8 cellular contexts compared by ENCODE assay signal in the genomic region with DNA sequence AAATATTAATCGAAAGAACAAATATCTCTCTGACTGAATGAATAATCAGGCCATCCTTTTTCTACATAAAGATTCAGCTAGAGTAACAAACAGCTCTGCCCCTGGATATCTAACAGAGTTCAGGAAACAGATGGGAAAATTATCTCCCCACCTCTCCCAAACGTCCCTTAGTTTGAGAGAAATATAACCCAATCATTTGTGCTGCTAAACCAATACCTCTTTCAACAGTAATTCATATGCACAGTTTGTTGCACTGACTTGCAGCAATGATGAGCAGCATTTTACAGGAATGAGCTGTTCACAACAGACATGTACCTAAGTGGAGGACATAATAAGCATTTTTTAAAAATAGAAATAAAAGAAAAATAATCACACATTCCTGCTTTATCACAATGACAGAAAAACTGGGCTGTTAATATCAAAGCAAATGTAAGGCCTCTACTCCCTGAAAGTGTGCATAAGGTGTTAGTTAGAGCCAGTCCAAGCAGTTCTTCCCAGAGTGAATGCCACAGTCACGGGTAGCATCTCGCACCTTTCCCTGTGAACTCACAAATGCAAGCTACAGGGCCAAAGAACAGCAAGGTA. TPM values are rescaled to one million over a fixed set of nuclear protein-coding genes. Genes with fewer than 3 reads are reported as not detected.
DNase-seq lines count a peak whose midpoint lies in the region; ATAC-seq and TF ChIP-seq lines count a peak whose summit lies in the region.

No MANE protein-coding gene starts in this region.

- no peaks in the 10 kb centered on the region for H3K27me3 ChIP-seq in CD4-positive, CD25-positive, alpha-beta regulatory T cell (ENCODE audit: control insufficient read depth, insufficient read depth, low read length)
- no peaks in the 10 kb centered on the region for H3K27me3 ChIP-seq in ectodermal cell (ENCODE audit: control insufficient read depth, insufficient read depth, low read length, poor library complexity, severe bottlenecking)
- H3K27me3 ChIP-seq in neural progenitor cell, result no peaks in the 10 kb centered on the region

- H3K4me3 ChIP-seq in CD4-positive, CD25-positive, alpha-beta regulatory T cell (ENCODE audit: low read depth, low read length), result peak overlapping the region; percentile 91
- H3K4me3 ChIP-seq in NB4 (ENCODE audit: low read depth, low read length), result peak overlapping the region; percentile 73
- peak overlapping the region; percentile 52 for H3K4me3 ChIP-seq in ectodermal cell (ENCODE audit: insufficient read depth, low read depth, low read length)
- peak overlapping the region; percentile 93 for H3K4me3 ChIP-seq in neural progenitor cell

- no peak for TF ChIP-seq POLR2A in NB4 (IDR thresholded peaks at IDR 0.05; ENCODE audit: extremely low read depth, insufficient read length)

- H3K4me2 ChIP-seq in neural progenitor cell, result peak overlapping the region; percentile 92

- H3K27ac ChIP-seq in CD4-positive, CD25-positive, alpha-beta regulatory T cell (ENCODE audit: insufficient read depth, low read length, poor library complexity, severe bottlenecking), result no peak overlapping the region
- H3K27ac ChIP-seq in ectodermal cell (ENCODE audit: insufficient read depth, low read depth, low read length, poor library complexity, severe bottlenecking) (peak overlapping the region; percentile 89), neural progenitor cell (no peak overlapping the region)

- no peak for TF ChIP-seq CTCF in NB4 (IDR thresholded peaks at IDR 0.05; ENCODE audit: low read depth, low read length)
- no peak for TF ChIP-seq CTCF in neural progenitor cell (IDR thresholded peaks at IDR 0.05)

- peaks cover 68% of the 10 kb centered on the region for H3K79me2 ChIP-seq in neural progenitor cell (ENCODE audit: low read depth)

- peaks cover 32% of the 10 kb centered on the region for H3K4me1 ChIP-seq in CD4-positive, CD25-positive, alpha-beta regulatory T cell (ENCODE audit: control insufficient read depth, insufficient read depth, low read length, poor library complexity, severe bottlenecking)
- H3K4me1 ChIP-seq in ectodermal cell (ENCODE audit: control insufficient read depth, insufficient read depth, low read length) (peaks cover 24% of the 10 kb centered on the region), neural progenitor cell (peaks cover 12% of the 10 kb centered on the region)

- peaks cover 15% of the 10 kb centered on the region for H3F3A ChIP-seq in neural progenitor cell (ENCODE audit: low read depth)

- ATAC-seq in CD4-positive, CD25-positive, alpha-beta regulatory T cell (ENCODE audit: low read depth in 2 of 2), result no peak
- ATAC-seq in effector memory CD8-positive, alpha-beta T cell (replicated peaks), result no peak
- ATAC-seq in GM19397 (IDR thresholded peaks at IDR 0.05; ENCODE audit: unreplicated experiment), result no peak

- H3K27ac Mint-ChIP-seq in CD4-positive, CD25-positive, alpha-beta regulatory T cell, result peak overlapping the region in 1 of 3 donors; percentile 94
- H3K27ac Mint-ChIP-seq in neural progenitor cell, result peak overlapping the region; percentile 82
- peak overlapping the region in 1 of 2 donors; percentile 54 for H3K27ac Mint-ChIP-seq in effector memory CD8-positive, alpha-beta T cell

- H4K20me1 ChIP-seq in neural progenitor cell (ENCODE audit: low read depth), result peaks cover 11% of the 10 kb centered on the region

- H3K9me3 ChIP-seq in CD4-positive, CD25-positive, alpha-beta regulatory T cell (ENCODE audit: control insufficient read depth in 2 of 2, low read length in 2 of 2), result no peaks in the 10 kb centered on the region
- no peaks in the 10 kb centered on the region for H3K9me3 ChIP-seq in ectodermal cell (ENCODE audit: control insufficient read depth, low read length)
- no peaks in the 10 kb centered on the region for H3K9me3 ChIP-seq in neural progenitor cell (ENCODE audit: low read depth)

- H3K36me3 Mint-ChIP-seq in CD4-positive, CD25-positive, alpha-beta regulatory T cell, result peaks cover 5% of the 10 kb centered on the region
- peaks cover 22% of the 10 kb centered on the region for H3K36me3 Mint-ChIP-seq in neural progenitor cell
- peaks cover 15% of the 10 kb centered on the region for H3K36me3 Mint-ChIP-seq in effector memory CD8-positive, alpha-beta T cell (ENCODE audit: insufficient read depth)

- no peak overlapping the region for H2AFZ ChIP-seq in neural progenitor cell (replicated peaks)

- H3K36me3 ChIP-seq in CD4-positive, CD25-positive, alpha-beta regulatory T cell (ENCODE audit: control insufficient read depth, insufficient read depth, low read length), result no peaks in the 10 kb centered on the region
- H3K36me3 ChIP-seq in ectodermal cell (ENCODE audit: control insufficient read depth, insufficient read depth, low read length) (no peaks in the 10 kb centered on the region), neural progenitor cell (no peaks in the 10 kb centered on the region)

- WGBS in ectodermal cell, 2 experiments, result 52 to 60% methylated on average over 4 of the region's 4 CpGs

- peaks cover 13 to 66% (median 42%) of the 10 kb centered on the region in 4 donors for H3K4me1 Mint-ChIP-seq in CD4-positive, CD25-positive, alpha-beta regulatory T cell
- peaks cover 29% of the 10 kb centered on the region for H3K4me1 Mint-ChIP-seq in neural progenitor cell
- peaks cover 30 to 31% of the 10 kb centered on the region in 2 donors for H3K4me1 Mint-ChIP-seq in effector memory CD8-positive, alpha-beta T cell (ENCODE audit: low read depth in 2 of 2)

- peak overlapping the region in 3 of 4 donors; percentile 82 to 96 (median 96) for H3K4me3 Mint-ChIP-seq in CD4-positive, CD25-positive, alpha-beta regulatory T cell
- peak overlapping the region; percentile 96 for H3K4me3 Mint-ChIP-seq in neural progenitor cell
- peak overlapping the region in 1 of 2 donors; percentile 98 for H3K4me3 Mint-ChIP-seq in effector memory CD8-positive, alpha-beta T cell

- H3K27me3 Mint-ChIP-seq in CD4-positive, CD25-positive, alpha-beta regulatory T cell, result peaks cover 4% of the 10 kb centered on the region
- H3K27me3 Mint-ChIP-seq in neural progenitor cell (ENCODE audit: insufficient read depth, low read depth), result no peaks in the 10 kb centered on the region
- no peaks in the 10 kb centered on the region for H3K27me3 Mint-ChIP-seq in effector memory CD8-positive, alpha-beta T cell

- no peak overlapping the region for H3K9ac ChIP-seq in neural progenitor cell

- H3K9me3 Mint-ChIP-seq in CD4-positive, CD25-positive, alpha-beta regulatory T cell, result peaks cover 0 to 2% (median 0%) of the 10 kb centered on the region in 7 donors
- H3K9me3 Mint-ChIP-seq in neural progenitor cell, result peaks cover 2% of the 10 kb centered on the region
- no peaks in the 10 kb centered on the region for H3K9me3 Mint-ChIP-seq in effector memory CD8-positive, alpha-beta T cell

- no peak for DNase-seq in CD4-positive, CD25-positive, alpha-beta regulatory T cell
- DNase-seq in NB4 (ENCODE audit: low read depth), result no peak
- no peak for DNase-seq in neural progenitor cell (ENCODE audit: low spot score)
- no peak for DNase-seq in effector memory CD8-positive, alpha-beta T cell
- no peak for DNase-seq in ecto neural progenitor cell (ENCODE audit: low spot score)
- DNase-seq in DMS53 (lab: John Stamatoyannopoulos, UW), result no peak

RNA-seq across cellular contexts. Expression of a gene that starts 2.3 kb away (rescaled TPM):
- 27.3 TPM for total RNA-seq in CD4-positive, CD25-positive, alpha-beta regulatory T cell
- polyA plus RNA-seq in CD4-positive, CD25-positive, alpha-beta regulatory T cell, result 10 to 100 TPM; 12.0 to 16.0 (median 14.5) TPM
- 27.3 TPM for polyA plus RNA-seq in ectodermal cell (2013, experiment 1 of 4)
- 26.6 TPM for polyA plus RNA-seq in ectodermal cell (2013, experiment 2 of 4)
- polyA plus RNA-seq in ectodermal cell (2013, experiment 3 of 4), result 19.4 TPM
- polyA plus RNA-seq in ectodermal cell (2013, experiment 4 of 4), result 23.0 TPM
- 9.9 and 10.7 TPM in 2 replicates for total RNA-seq in neural progenitor cell (ENCODE audit: low replicate concordance)
